In the genomic region with DNA sequence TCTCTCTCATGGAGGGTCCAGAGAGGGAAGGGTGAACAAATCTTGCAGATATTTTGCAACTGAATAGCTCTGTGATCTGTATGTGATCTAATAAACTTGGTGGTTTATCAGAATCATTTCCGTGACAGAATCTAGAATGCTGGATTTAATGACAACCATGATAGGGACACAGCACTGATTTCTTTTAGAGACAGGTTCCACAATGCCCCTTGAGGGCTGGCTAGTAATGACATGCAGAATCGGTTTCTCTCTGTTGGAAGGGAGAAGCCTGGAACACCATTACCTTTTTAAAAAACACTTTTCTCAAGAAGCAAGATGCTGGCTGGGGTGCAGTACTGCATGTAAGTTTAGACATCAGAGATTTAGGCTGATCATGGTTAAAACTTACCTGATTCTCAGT, we compare ENCODE assay signal across 2 cellular contexts.
TF ChIP-seq lines count a peak whose summit lies in the region.

No MANE protein-coding gene starts in this region.

TF ChIP-seq in IMR-90, 13 proteins besides CTCF, POLR2A, EP300 and RAD21 (continued from another document):
- TF ChIP-seq CHD1 (IDR thresholded peaks at IDR 0.05; ENCODE audit: low read depth, low read length) (no peak), MXI1 (IDR thresholded peaks at IDR 0.05; ENCODE audit: borderline replicate concordance, low read depth, low read length) (no peak), NFE2L2 (IDR thresholded peaks at IDR 0.05; ENCODE audit: low read depth, low read length) (no peak), FOS (IDR thresholded peaks at IDR 0.05; ENCODE audit: low read depth, low read length) (no peak), RFX5 (IDR thresholded peaks at IDR 0.05; ENCODE audit: low read depth, low read length) (no peak), MAZ (IDR thresholded peaks at IDR 0.05; ENCODE audit: borderline replicate concordance, low read depth, low read length) (no peak), CEBPB (IDR thresholded peaks at IDR 0.05; ENCODE audit: low read depth, low read length) (no peak), BHLHE40 (IDR thresholded peaks at IDR 0.05; ENCODE audit: low read depth, low read length) (no peak), MAFK (IDR thresholded peaks at IDR 0.05; ENCODE audit: low read depth, low read length) (no peak), RCOR1 (IDR thresholded peaks at IDR 0.05; ENCODE audit: insufficient replicate concordance, low read length) (no peak)
- TF ChIP-seq, protein P1, sequence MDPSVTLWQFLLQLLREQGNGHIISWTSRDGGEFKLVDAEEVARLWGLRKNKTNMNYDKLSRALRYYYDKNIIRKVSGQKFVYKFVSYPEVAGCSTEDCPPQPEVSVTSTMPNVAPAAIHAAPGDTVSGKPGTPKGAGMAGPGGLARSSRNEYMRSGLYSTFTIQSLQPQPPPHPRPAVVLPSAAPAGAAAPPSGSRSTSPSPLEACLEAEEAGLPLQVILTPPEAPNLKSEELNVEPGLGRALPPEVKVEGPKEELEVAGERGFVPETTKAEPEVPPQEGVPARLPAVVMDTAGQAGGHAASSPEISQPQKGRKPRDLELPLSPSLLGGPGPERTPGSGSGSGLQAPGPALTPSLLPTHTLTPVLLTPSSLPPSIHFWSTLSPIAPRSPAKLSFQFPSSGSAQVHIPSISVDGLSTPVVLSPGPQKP (IDR thresholded peaks at IDR 0.05; ENCODE audit: borderline replicate concordance, low read depth, low read length): no peak
- TF ChIP-seq, protein P2, sequence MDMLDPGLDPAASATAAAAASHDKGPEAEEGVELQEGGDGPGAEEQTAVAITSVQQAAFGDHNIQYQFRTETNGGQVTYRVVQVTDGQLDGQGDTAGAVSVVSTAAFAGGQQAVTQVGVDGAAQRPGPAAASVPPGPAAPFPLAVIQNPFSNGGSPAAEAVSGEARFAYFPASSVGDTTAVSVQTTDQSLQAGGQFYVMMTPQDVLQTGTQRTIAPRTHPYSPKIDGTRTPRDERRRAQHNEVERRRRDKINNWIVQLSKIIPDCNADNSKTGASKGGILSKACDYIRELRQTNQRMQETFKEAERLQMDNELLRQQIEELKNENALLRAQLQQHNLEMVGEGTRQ (IDR thresholded peaks at IDR 0.05; ENCODE audit: low read depth, low read length): no peak
TF ChIP-seq in IMR-90: peak in this region for 0.

TF ChIP-seq in K562, 482 proteins besides CTCF, POLR2A, EP300 and RAD21:
- TF ChIP-seq, protein P3, sequence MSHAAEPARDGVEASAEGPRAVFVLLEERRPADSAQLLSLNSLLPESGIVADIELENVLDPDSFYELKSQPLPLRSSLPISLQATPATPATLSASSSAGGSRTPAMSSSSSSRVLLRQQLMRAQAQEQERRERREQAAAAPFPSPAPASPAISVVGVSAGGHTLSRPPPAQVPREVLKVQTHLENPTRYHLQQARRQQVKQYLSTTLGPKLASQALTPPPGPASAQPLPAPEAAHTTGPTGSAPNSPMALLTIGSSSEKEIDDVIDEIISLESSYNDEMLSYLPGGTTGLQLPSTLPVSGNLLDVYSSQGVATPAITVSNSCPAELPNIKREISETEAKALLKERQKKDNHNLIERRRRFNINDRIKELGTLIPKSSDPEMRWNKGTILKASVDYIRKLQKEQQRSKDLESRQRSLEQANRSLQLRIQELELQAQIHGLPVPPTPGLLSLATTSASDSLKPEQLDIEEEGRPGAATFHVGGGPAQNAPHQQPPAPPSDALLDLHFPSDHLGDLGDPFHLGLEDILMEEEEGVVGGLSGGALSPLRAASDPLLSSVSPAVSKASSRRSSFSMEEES (CRISPR knock-in tag; IDR thresholded peaks at IDR 0.05): no peak
- TF ChIP-seq ZNF778 (CRISPR knock-in tag; IDR thresholded peaks at IDR 0.05) (no peak), HSF4 (CRISPR knock-in tag; IDR thresholded peaks at IDR 0.05; ENCODE audit: borderline replicate concordance) (no peak), RFX1 (IDR thresholded peaks at IDR 0.05) (no peak), PHF21A (IDR thresholded peaks at IDR 0.05; ENCODE audit: borderline replicate concordance, low read depth) (peak; percentile 65; the same call in 1 of the 2 replicates)
